22 cellular contexts compared by ENCODE assay signal in the genomic region with DNA sequence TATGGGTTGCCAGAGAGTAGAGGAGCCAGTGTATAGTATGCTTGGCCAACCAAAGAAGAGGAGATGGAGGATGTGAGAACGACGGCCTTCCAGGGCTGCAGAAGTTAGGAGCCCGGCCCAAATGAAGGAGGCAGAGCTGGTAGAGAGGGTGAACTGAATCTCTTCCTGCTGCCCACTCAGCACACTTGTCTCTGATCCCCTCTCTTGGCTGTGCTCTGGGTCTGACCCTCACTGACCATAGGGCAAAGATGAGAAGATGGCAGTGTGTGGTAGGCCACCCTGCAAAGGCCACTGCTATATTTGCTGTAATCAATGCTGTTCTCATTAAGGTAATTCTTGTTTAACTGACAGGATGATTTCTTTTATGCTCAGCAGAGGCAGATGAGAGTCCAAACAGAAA.
DNase-seq lines count a peak whose midpoint lies in the region; ATAC-seq and TF ChIP-seq lines count a peak whose summit lies in the region.
"Had no signal": no experiment of that assay in that cellular context is flagged by ENCODE, and none has a peak within 500 bp of the region (broad histone marks: within the 10 kb centered on the region; RNA-seq: fewer than 3 reads in every experiment).

No MANE protein-coding gene starts in this region.

- H3K4me3 ChIP-seq in right atrium auricular region (no peak overlapping the region), heart right ventricle (no peak overlapping the region), neuronal stem cell (ENCODE audit: low read length in 2 of 2) (no peak overlapping the region), vagina (no peak overlapping the region), Caco-2 (ENCODE audit: low read depth, low read length) (no peak overlapping the region)
- H3K4me3 ChIP-seq: A549; BLaER1 treated with 17β-estradiol and CSF1 and Interleukin-3, amounts not matched to agents 10 nM and 100 nM had no signal

- no peak overlapping the region for H3K27ac ChIP-seq in right atrium auricular region
- no peak overlapping the region for H3K27ac ChIP-seq in heart right ventricle
- H3K27ac ChIP-seq in neuronal stem cell (replicated peaks; ENCODE audit: low read length): no peak overlapping the region
- H3K27ac ChIP-seq in vagina: no peak overlapping the region
- H3K27ac ChIP-seq: A549; BLaER1 treated with 17β-estradiol and CSF1 and Interleukin-3, amounts not matched to agents 10 nM and 100 nM had no signal

- 78 to 84% methylated on average over 3 of the region's 3 CpGs for WGBS in heart right ventricle, 2 donors
- WGBS in neuronal stem cell (ENCODE audit: extremely low coverage in 2 of 2, insufficient read length in 2 of 2, insufficient replicate concordance in 1 of 2), 2 donors: no CpG with 5 or more reads among the region's 3 CpGs

- BruUV-seq in Caco-2 (replicated peaks; lab: Mats Ljungman, UMichigan): no TSS peak

- H3K79me1 ChIP-seq in neuronal stem cell (ENCODE audit: low read depth, low read length): peaks cover 1% of the 10 kb centered on the region

- TF ChIP-seq CTCF in right atrium auricular region (IDR thresholded peaks at IDR 0.05) (no peak), heart right ventricle (IDR thresholded peaks at IDR 0.05) (no peak), vagina (IDR thresholded peaks at IDR 0.05) (no peak), Caco-2 (IDR thresholded peaks at IDR 0.05; ENCODE audit: insufficient read depth in 1 of 2, low read depth in 1 of 2, low read length in 1 of 2, severe bottlenecking in 1 of 2, unreplicated experiment in 1 of 2) (no peak)

- no peaks in the 10 kb centered on the region for H3K36me3 Mint-ChIP-seq in Caco-2 (ENCODE audit: insufficient read depth, unreplicated experiment)
- H3K36me3 Mint-ChIP-seq: CD14-positive monocyte; CD8-positive, alpha-beta memory T cell had no signal

- H3K4me1 ChIP-seq in right atrium auricular region (no peaks in the 10 kb centered on the region), heart right ventricle (no peaks in the 10 kb centered on the region), neuronal stem cell (ENCODE audit: control insufficient read depth in 2 of 2, insufficient read depth in 1 of 2, low read depth in 1 of 2, low read length in 2 of 2) (peaks cover 0 to 6% of the 10 kb centered on the region in 2 donors), vagina (no peaks in the 10 kb centered on the region), Caco-2 (no peaks in the 10 kb centered on the region)
- H3K4me1 ChIP-seq: A549, BE2C had no signal

- H3K4ac ChIP-seq in neuronal stem cell (ENCODE audit: low read length): no peak overlapping the region

- H4K91ac ChIP-seq in neuronal stem cell (ENCODE audit: low read depth, low read length, poor library complexity): no peak overlapping the region

- H2AFZ ChIP-seq in neuronal stem cell (ENCODE audit: low read length): no peak overlapping the region

- H3K18ac ChIP-seq in neuronal stem cell (ENCODE audit: low read length): peak overlapping the region; percentile 53

- no peaks in the 10 kb centered on the region for H3K9me3 Mint-ChIP-seq in Caco-2 (ENCODE audit: unreplicated experiment)
- H3K9me3 Mint-ChIP-seq: CD4-positive, alpha-beta T cell had no signal

- no peaks in the 10 kb centered on the region for H3K27me3 Mint-ChIP-seq in Caco-2 (ENCODE audit: insufficient read depth, unreplicated experiment)
- H3K27me3 Mint-ChIP-seq: CD4-positive, alpha-beta T cell had no signal

- DNase-seq in right atrium auricular region (ENCODE audit: low spot score) (peak; percentile 26), heart right ventricle (no peak), neuronal stem cell (ENCODE audit: low spot score) (no peak), vagina (ENCODE audit: extremely low spot score in 2 of 2) (peak; percentile 62 to 64), Caco-2 (no peak)
- DNase-seq: 8988T; ACHN; AML-193; BE2C; Calu3; CD4-positive, alpha-beta T cell; CD8-positive, alpha-beta memory T cell; DMS53; DMS79 treated with DMSO at 0.1 percent for 48 hours; GF-D8; GOT3; H7; HCEC 1CT had no signal

- H2BK120ac ChIP-seq in neuronal stem cell (ENCODE audit: low read depth, low read length): no peak overlapping the region

- H3K9me3 ChIP-seq in right atrium auricular region: no peaks in the 10 kb centered on the region
- peaks cover 0 to 13% (median 0%) of the 10 kb centered on the region in 11 donors for H3K9me3 ChIP-seq in heart right ventricle
- H3K9me3 ChIP-seq in neuronal stem cell (replicated peaks in 1 of 2; ENCODE audit: control insufficient read depth in 2 of 2, insufficient read depth in 1 of 2, low read depth in 1 of 2, low read length in 2 of 2): no peaks in the 10 kb centered on the region
- no peaks in the 10 kb centered on the region for H3K9me3 ChIP-seq in vagina
- H3K9me3 ChIP-seq in Caco-2: no peaks in the 10 kb centered on the region
- H3K9me3 ChIP-seq: BE2C had no signal

- no peak overlapping the region for H4K8ac ChIP-seq in neuronal stem cell (ENCODE audit: low read depth, low read length)

- H2BK5ac ChIP-seq in neuronal stem cell (ENCODE audit: low read length): no peak overlapping the region

- H2BK15ac ChIP-seq in neuronal stem cell (ENCODE audit: low read length): no peak overlapping the region

- H3K36me3 ChIP-seq in right atrium auricular region (no peaks in the 10 kb centered on the region), heart right ventricle (no peaks in the 10 kb centered on the region), neuronal stem cell (replicated peaks in 1 of 2; ENCODE audit: control insufficient read depth in 2 of 2, insufficient read depth in 2 of 2, low read length in 2 of 2) (no peaks in the 10 kb centered on the region), vagina (no peaks in the 10 kb centered on the region), Caco-2 (ENCODE audit: control insufficient read depth, insufficient read depth, low read length) (no peaks in the 10 kb centered on the region)
- H3K36me3 ChIP-seq: BE2C; BLaER1 treated with 17β-estradiol and CSF1 and Interleukin-3, amounts not matched to agents 10 nM and 100 nM had no signal

- intact Hi-C loops in heart right ventricle (cut with DNase I): no loop called here
- intact Hi-C loops in vagina (cut with DNase I): no loop called here
- intact Hi-C loops in Caco-2 (cut with micrococcal nuclease; ENCODE audit: unreplicated experiment): no loop called here

- H2AK5ac ChIP-seq in neuronal stem cell (ENCODE audit: low read depth, low read length): no peak overlapping the region

- H3K27ac Mint-ChIP-seq in Caco-2 (ENCODE audit: unreplicated experiment): no peak overlapping the region
- H3K27ac Mint-ChIP-seq: CD14-positive monocyte; CD4-positive, alpha-beta T cell; CD8-positive, alpha-beta memory T cell had no signal

- H3K14ac ChIP-seq in neuronal stem cell (ENCODE audit: low read length): no peak overlapping the region

- POLR2A ChIA-PET in Caco-2 (lab: Charles Lee): no interaction called here

- CTCF ChIA-PET in Caco-2 (lab: Charles Lee): no interaction called here

- no peak overlapping the region for H3K9ac ChIP-seq in neuronal stem cell (ENCODE audit: low read depth, low read length, poor library complexity)
- H3K9ac ChIP-seq: BLaER1 treated with 17β-estradiol and CSF1 and Interleukin-3, amounts not matched to agents 10 nM and 100 nM had no signal

- no peak overlapping the region for H3K4me2 ChIP-seq in neuronal stem cell (ENCODE audit: insufficient read depth, low read length, poor library complexity, severe bottlenecking)
- H3K4me2 ChIP-seq: A549 had no signal

- ATAC-seq in heart right ventricle (no peak), HG03139 (IDR thresholded peaks at IDR 0.05; ENCODE audit: unreplicated experiment) (no peak)

- no peak overlapping the region for H3K4me3 Mint-ChIP-seq in Caco-2 (ENCODE audit: unreplicated experiment)
- H3K4me3 Mint-ChIP-seq: CD14-positive monocyte; CD4-positive, alpha-beta T cell; CD8-positive, alpha-beta memory T cell had no signal

- H2BK12ac ChIP-seq in neuronal stem cell (ENCODE audit: low read length): no peak overlapping the region

- no peaks in the 10 kb centered on the region for H3K4me1 Mint-ChIP-seq in Caco-2 (ENCODE audit: low read depth, unreplicated experiment)
- H3K4me1 Mint-ChIP-seq: CD14-positive monocyte; CD8-positive, alpha-beta memory T cell had no signal

- no peak for TF ChIP-seq POLR2A in vagina (IDR thresholded peaks at IDR 0.05)

- no peak overlapping the region for H3K23ac ChIP-seq in neuronal stem cell (ENCODE audit: low read depth, low read length, poor library complexity)

- no peaks in the 10 kb centered on the region for H3K27me3 ChIP-seq in right atrium auricular region
- H3K27me3 ChIP-seq in heart right ventricle: peaks cover 0 to 6% (median 0%) of the 10 kb centered on the region in 7 donors
- H3K27me3 ChIP-seq in neuronal stem cell (ENCODE audit: control insufficient read depth in 3 of 3, insufficient read depth in 3 of 3, low read depth in 1 of 3, low read length in 3 of 3): no peaks in the 10 kb centered on the region
- H3K27me3 ChIP-seq in vagina: no peaks in the 10 kb centered on the region
- H3K27me3 ChIP-seq in Caco-2 (replicated peaks; ENCODE audit: control insufficient read depth, insufficient read depth, low read length): no peaks in the 10 kb centered on the region
- H3K27me3 ChIP-seq: BE2C; BLaER1 treated with 17β-estradiol and CSF1 and Interleukin-3, amounts not matched to agents 10 nM and 100 nM had no signal

Comparison
In these comparisons a context has a peak if more than half of its experiments do, and no peak if none do; other contexts are left out.
1. DNase-seq: peak in right atrium auricular region (single experiment) and vagina (2 of 2); none in heart right ventricle (0 of 2), neuronal stem cell (single experiment) and Caco-2 (0 of 2).